In the genomic region with DNA sequence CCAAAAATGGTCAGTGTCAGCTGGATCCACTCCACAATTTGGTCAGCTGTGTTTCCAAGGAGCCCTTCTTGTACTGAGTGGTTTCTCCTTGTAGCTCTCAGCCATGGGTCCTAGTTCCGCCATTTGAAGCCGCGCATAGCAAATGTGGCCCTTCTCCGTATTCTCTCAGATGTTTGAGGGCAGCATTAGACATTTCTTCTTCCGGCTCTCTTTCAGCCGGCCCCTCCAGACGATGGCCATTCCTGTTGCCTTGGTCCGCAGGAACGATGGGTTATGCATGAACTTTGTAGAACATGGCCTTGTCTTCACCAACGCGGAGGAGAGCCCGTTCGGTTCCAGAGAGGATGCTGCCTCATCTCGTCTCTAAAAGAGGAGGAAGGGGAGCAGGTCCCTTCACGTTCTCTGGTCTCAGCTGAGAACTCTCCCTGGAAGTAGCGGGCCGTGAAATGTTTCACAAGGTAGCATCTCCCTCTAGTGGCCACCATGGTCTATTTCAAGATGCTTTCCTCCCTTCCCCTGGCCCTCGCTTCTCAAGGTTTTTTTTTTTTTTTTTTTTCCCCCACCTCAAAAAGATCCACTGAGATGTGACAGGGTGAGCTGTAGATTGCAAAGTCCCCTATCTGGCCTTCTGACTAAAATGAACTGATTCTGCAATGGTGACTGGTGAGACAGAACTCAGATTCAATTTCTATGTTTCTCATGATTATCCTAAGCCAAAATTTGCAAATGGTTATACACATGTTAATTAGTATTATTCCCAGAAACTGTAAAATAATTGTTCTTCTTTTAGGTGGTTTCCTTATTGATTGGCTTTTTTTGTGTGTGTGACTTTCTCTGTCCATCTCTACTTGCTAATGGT, we compare ENCODE assay signal across 8 cellular contexts. TPM values are rescaled to one million over a fixed set of nuclear protein-coding genes. Genes with fewer than 3 reads are reported as not detected.
A peak's percentile ranks its signal among the peaks of the same experiment; 100 is the strongest.
DNase-seq lines count a peak whose midpoint lies in the region; ATAC-seq and TF ChIP-seq lines count a peak whose summit lies in the region.

No MANE protein-coding gene starts in this region.

- no peaks in the 10 kb centered on the region for H3K36me3 Mint-ChIP-seq in activated CD4-positive, alpha-beta T cell treated with anti-CD3 and anti-CD28 coated beads, Interleukin-2, amount 10 ng/mL, durations not matched to agents 7 days and 5 days (ENCODE audit: low read depth)

- peak overlapping the region; percentile 98 for H2AFZ ChIP-seq in ACC112 (ENCODE audit: low read length, unreplicated experiment)

- H3K27me3 Mint-ChIP-seq in activated CD4-positive, alpha-beta T cell treated with anti-CD3 and anti-CD28 coated beads, Interleukin-2, amount 10 ng/mL, durations not matched to agents 7 days and 5 days = no peaks in the 10 kb centered on the region

- H3K27ac ChIP-seq in ACC112 (ENCODE audit: low read depth, low read length) (no peak overlapping the region), right lobe of liver (peak overlapping the region in 2 of 3 donors; percentile 34 to 42)

- peak overlapping the region; percentile 76 for H3K4me3 Mint-ChIP-seq in activated CD4-positive, alpha-beta T cell treated with anti-CD3 and anti-CD28 coated beads, Interleukin-2, amount 10 ng/mL, durations not matched to agents 7 days and 5 days

- peak overlapping the region; percentile 70 for H3K27ac Mint-ChIP-seq in activated CD4-positive, alpha-beta T cell treated with anti-CD3 and anti-CD28 coated beads, Interleukin-2, amount 10 ng/mL, durations not matched to agents 7 days and 5 days

- CTCF ChIA-PET in activated CD4-positive, alpha-beta T cell treated with anti-CD3 and anti-CD28 coated beads, Interleukin-2, amount 10 ng/mL, durations not matched to agents 7 days and 5 days (lab: Charles Lee) = interaction anchor here (0.6 to 4.5 kb wide), 37 partner anchors 8 to 1511 kb away, joined by 3 to 33 read pairs (median 3); a partner anchor contains a TSS

- DNase-seq in NCI-H524 (lab: John Stamatoyannopoulos, UW) (peak; percentile 52 to 79), dermis blood vessel endothelial cell (peak; percentile 91), right lobe of liver (peak; percentile 37 to 70 (median 58))
- DNase-seq in activated CD4-positive, alpha-beta T cell treated with anti-CD3 and anti-CD28 coated beads, Interleukin-2, amount 10 ng/mL, durations not matched to agents 7 days and 5 days = peak; percentile 81
- DNase-seq in stimulated activated CD4-positive, alpha-beta T cell treated with anti-CD3 and anti-CD28 coated beads, Interleukin-4, amount 100 ng/mL, for 48 hours (ENCODE audit: low read depth in 2 of 2) = peak; percentile 37 to 60

- intact Hi-C loops in right lobe of liver (cut with DNase I) = loop anchor here (2.0 to 10.0 kb wide), 3 partner anchors 62 to 274 kb away; no protein-coding TSS in a partner anchor

- 0% methylated on average over 11 of the region's 18 CpGs for WGBS in right lobe of liver (ENCODE audit: insufficient coverage, low coverage, low lambda C conversion rate, missing lambda C conversion rate)

- H3K79me2 ChIP-seq in ACC112 (ENCODE audit: control insufficient read depth, insufficient read depth, low read length, unreplicated experiment) = no peaks in the 10 kb centered on the region

- no peaks in the 10 kb centered on the region for H3K36me3 ChIP-seq in ACC112 (ENCODE audit: insufficient read depth, low read length)
- no peaks in the 10 kb centered on the region for H3K36me3 ChIP-seq in right lobe of liver

- POLR2A ChIA-PET in activated CD4-positive, alpha-beta T cell treated with anti-CD3 and anti-CD28 coated beads, Interleukin-2, amount 10 ng/mL, durations not matched to agents 7 days and 5 days (lab: Charles Lee) = interaction anchor here (0.7 kb wide), 1 partner anchor 1069 kb away, joined by 3 read pairs; no protein-coding TSS in a partner anchor

- no peaks in the 10 kb centered on the region for H3K9me3 Mint-ChIP-seq in activated CD4-positive, alpha-beta T cell treated with anti-CD3 and anti-CD28 coated beads, Interleukin-2, amount 10 ng/mL, durations not matched to agents 7 days and 5 days

- peak; percentile 62 for ATAC-seq in GM18858 (IDR thresholded peaks at IDR 0.05; ENCODE audit: unreplicated experiment)
- peak; percentile 87 for ATAC-seq in HG03354 (IDR thresholded peaks at IDR 0.05; ENCODE audit: poor library complexity, severe bottlenecking, unreplicated experiment)
- ATAC-seq in right lobe of liver = peak; percentile 94 to 96 (median 96)

- H3K27me3 ChIP-seq in ACC112 (ENCODE audit: insufficient read depth, low read length) = peaks cover 10% of the 10 kb centered on the region; the same call in 1 of the 2 replicates
- no peaks in the 10 kb centered on the region for H3K27me3 ChIP-seq in right lobe of liver

- H3K9me3 ChIP-seq in right lobe of liver = no peaks in the 10 kb centered on the region

- H3K4me1 ChIP-seq in ACC112 (ENCODE audit: control insufficient read depth, insufficient read depth, low read length, unreplicated experiment) (no peaks in the 10 kb centered on the region), right lobe of liver (peaks cover 0 to 3% (median 0%) of the 10 kb centered on the region in 4 donors)

- peak; percentile 60 to 65 (median 64) for TF ChIP-seq CTCF in right lobe of liver (IDR thresholded peaks at IDR 0.05)

- H3K4me3 ChIP-seq in ACC112 (ENCODE audit: low read depth, low read length) = peak overlapping the region; percentile 78
- peak overlapping the region; percentile 49 to 58 (median 50) for H3K4me3 ChIP-seq in right lobe of liver

- peaks cover 38% of the 10 kb centered on the region for H3K4me1 Mint-ChIP-seq in activated CD4-positive, alpha-beta T cell treated with anti-CD3 and anti-CD28 coated beads, Interleukin-2, amount 10 ng/mL, durations not matched to agents 7 days and 5 days

- TF ChIP-seq POLR2A in right lobe of liver (IDR thresholded peaks at IDR 0.05) = no peak

RNA-seq across cellular contexts. Expression of a gene that starts 19.8 kb away (rescaled TPM):
- not detected for total RNA-seq in activated CD4-positive, alpha-beta T cell treated with anti-CD3 and anti-CD28 coated beads, Interleukin-2, amount 10 ng/mL, durations not matched to agents 7 days and 5 days
- not detected in 2 replicates for total RNA-seq in dermis blood vessel endothelial cell
- total RNA-seq in right lobe of liver = not detected

RNA-seq across cellular contexts. Expression of a gene that starts 54.3 kb away (rescaled TPM):
- 10 to 100 TPM; 18.6 to 19.8 TPM for total RNA-seq in activated CD4-positive, alpha-beta T cell treated with anti-CD3 and anti-CD28 coated beads, Interleukin-2, amount 10 ng/mL, durations not matched to agents 7 days and 5 days
- total RNA-seq in dermis blood vessel endothelial cell = 33.9 and 45.1 TPM in 2 replicates
- 10 to 100 TPM; 37.8 to 66.9 (median 55.4) TPM for total RNA-seq in right lobe of liver
